ENCODE assay signal across 30 cellular contexts in the genomic region with DNA sequence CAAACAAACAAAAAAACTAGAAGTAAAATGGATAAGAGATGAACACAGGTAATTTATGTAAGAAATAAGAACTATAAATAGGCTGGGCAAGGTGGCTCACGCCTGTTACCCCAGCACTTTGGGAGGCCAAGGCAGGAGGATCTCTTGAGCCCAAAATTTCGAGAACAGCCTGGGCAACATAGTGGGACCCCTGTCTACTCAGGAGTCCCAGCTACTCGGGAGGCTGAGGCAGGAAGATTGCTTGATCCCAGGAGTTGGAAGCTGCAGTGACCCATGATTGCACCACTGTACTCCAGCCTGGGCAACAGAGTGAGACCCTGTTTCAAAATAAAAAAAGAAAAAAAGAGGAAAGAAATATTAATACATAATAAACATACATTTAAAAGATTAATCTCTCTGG. TPM values are rescaled to one million over a fixed set of nuclear protein-coding genes. Genes with fewer than 3 reads are reported as not detected.
"Had no signal": no experiment of that assay in that cellular context is flagged by ENCODE, and none has a peak within 500 bp of the region (broad histone marks: within the 10 kb centered on the region; RNA-seq: fewer than 3 reads in every experiment).

No MANE protein-coding gene starts in this region.

- H3K27ac Mint-ChIP-seq: activated CD4-positive, alpha-beta memory T cell treated with anti-CD3 and anti-CD28 coated beads, Interleukin-2, amount 10 ng/mL, durations not matched to agents 7 days and 5 days; activated CD4-positive, alpha-beta T cell treated with anti-CD3 and anti-CD28 coated beads, Interleukin-2, amount 10 ng/mL, durations not matched to agents 7 days and 5 days; activated naive CD8-positive, alpha-beta T cell; activated T-helper 2 cell treated with anti-CD3 and anti-CD28 coated beads, Interferon-gamma antibody, Interleukin-2, Interleukin-4, amounts not matched to agents 10 μg/mL and 5 μg/mL and 100 μg/mL, durations not matched to agents 14 hours and 24 hours and 36 hours; immature natural killer cell; naive thymus-derived CD8-positive, alpha-beta T cell; stimulated activated memory B cell treated with anti-CD40 and anti-IgM and Interleukin-4, amounts not matched to agents 10 μg/mL and 1 μg/mL and 100 μg/mL, for 72 hours; stimulated activated naive CD8-positive, alpha-beta T cell treated with anti-CD3 and anti-CD28 coated beads, Interleukin-15, amount 100 ng/mL, for 72 hours; T-helper 17 cell had no signal

- H3K4me3 ChIP-seq: coronary artery, dorsolateral prefrontal cortex, gastrocnemius medialis, ovary, sigmoid colon, vagina had no signal

- H3K4me3 Mint-ChIP-seq: activated CD4-positive, alpha-beta memory T cell treated with anti-CD3 and anti-CD28 coated beads, Interleukin-2, amount 10 ng/mL, durations not matched to agents 7 days and 5 days; activated CD4-positive, alpha-beta T cell treated with anti-CD3 and anti-CD28 coated beads, Interleukin-2, amount 10 ng/mL, durations not matched to agents 7 days and 5 days; activated naive CD8-positive, alpha-beta T cell; activated T-cell treated with anti-CD3 and anti-CD28 coated beads, Interleukin-2, amount 50 U/mL, for 4 hours; immature natural killer cell; naive thymus-derived CD8-positive, alpha-beta T cell; stimulated activated memory B cell treated with anti-CD40 and anti-IgM and Interleukin-4, amounts not matched to agents 10 μg/mL and 1 μg/mL and 100 μg/mL, for 72 hours; stimulated activated naive CD8-positive, alpha-beta T cell treated with anti-CD3 and anti-CD28 coated beads, Interleukin-15, amount 100 ng/mL, for 72 hours had no signal

- H3K27me3 Mint-ChIP-seq: activated naive CD8-positive, alpha-beta T cell; progenitor cell of endocrine pancreas had no signal

- H3K27me3 ChIP-seq: dorsolateral prefrontal cortex, gastrocnemius medialis, ovary, sigmoid colon, vagina had no signal

- H3K9me3 ChIP-seq: gastrocnemius medialis, neutrophil, ovary, sigmoid colon, vagina had no signal

- H3K4me1 Mint-ChIP-seq: activated CD4-positive, alpha-beta memory T cell treated with anti-CD3 and anti-CD28 coated beads, Interleukin-2, amount 10 ng/mL, durations not matched to agents 7 days and 5 days; activated CD4-positive, alpha-beta T cell treated with anti-CD3 and anti-CD28 coated beads, Interleukin-2, amount 10 ng/mL, durations not matched to agents 7 days and 5 days; immature natural killer cell; naive thymus-derived CD8-positive, alpha-beta T cell; stimulated activated memory B cell treated with anti-CD40 and anti-IgM and Interleukin-4, amounts not matched to agents 10 μg/mL and 1 μg/mL and 100 μg/mL, for 72 hours; stimulated activated naive CD8-positive, alpha-beta T cell treated with anti-CD3 and anti-CD28 coated beads, Interleukin-15, amount 100 ng/mL, for 72 hours had no signal

- H3K4me1 ChIP-seq: gastrocnemius medialis, sigmoid colon, vagina had no signal

- H3K36me3 ChIP-seq: gastrocnemius medialis, neutrophil, ovary, sigmoid colon, vagina had no signal

- H3K9me3 Mint-ChIP-seq: activated CD4-positive, alpha-beta memory T cell treated with anti-CD3 and anti-CD28 coated beads, Interleukin-2, amount 10 ng/mL, durations not matched to agents 7 days and 5 days; activated CD4-positive, alpha-beta T cell treated with anti-CD3 and anti-CD28 coated beads, Interleukin-2, amount 10 ng/mL, durations not matched to agents 7 days and 5 days; activated T-cell treated with anti-CD3 and anti-CD28 coated beads, Interleukin-2, amount 50 U/mL, for 4 hours; activated T-helper 2 cell treated with anti-CD3 and anti-CD28 coated beads, Interferon-gamma antibody, Interleukin-2, Interleukin-4, amounts not matched to agents 10 μg/mL and 5 μg/mL and 100 μg/mL, durations not matched to agents 14 hours and 24 hours and 36 hours; immature natural killer cell; naive thymus-derived CD8-positive, alpha-beta T cell; stimulated activated memory B cell treated with anti-CD40 and anti-IgM and Interleukin-4, amounts not matched to agents 10 μg/mL and 1 μg/mL and 100 μg/mL, for 72 hours; stimulated activated naive CD8-positive, alpha-beta T cell treated with anti-CD3 and anti-CD28 coated beads, Interleukin-15, amount 100 ng/mL, for 72 hours; type B pancreatic cell had no signal

- H3K27ac ChIP-seq: coronary artery, dorsolateral prefrontal cortex, gastrocnemius medialis, neutrophil, ovary, sigmoid colon, vagina had no signal

- H3K36me3 Mint-ChIP-seq: immature natural killer cell; naive thymus-derived CD8-positive, alpha-beta T cell; stimulated activated memory B cell treated with anti-CD40 and anti-IgM and Interleukin-4, amounts not matched to agents 10 μg/mL and 1 μg/mL and 100 μg/mL, for 72 hours; type B pancreatic cell had no signal

- ATAC-seq: activated T-cell treated with anti-CD3 and anti-CD28 coated beads, Interleukin-2, amount 50 U/mL, for 4 hours; gastrocnemius medialis; left colon; naive thymus-derived CD8-positive, alpha-beta T cell; stimulated activated memory B cell treated with anti-CD40 and anti-IgM and Interleukin-4, amounts not matched to agents 10 μg/mL and 1 μg/mL and 100 μg/mL, for 72 hours; stimulated activated naive CD8-positive, alpha-beta T cell treated with anti-CD3 and anti-CD28 coated beads, Interleukin-15, amount 100 ng/mL, for 72 hours; T-helper 17 cell had no signal

- DNase-seq: activated CD4-positive, alpha-beta memory T cell treated with anti-CD3 and anti-CD28 coated beads, Interleukin-2, amount 10 ng/mL, durations not matched to agents 7 days and 5 days; activated CD4-positive, alpha-beta T cell treated with anti-CD3 and anti-CD28 coated beads for 1 hour; activated CD4-positive, alpha-beta T cell treated with anti-CD3 and anti-CD28 coated beads, Interleukin-2, amount 10 ng/mL, durations not matched to agents 7 days and 5 days; activated T-cell treated with anti-CD3 and anti-CD28 coated beads, Interleukin-2, amount 50 U/mL, for 4 hours; anterior cingulate cortex; cerebellar nuclear complex; dorsolateral prefrontal cortex; effector memory CD4-positive, alpha-beta T cell; gastrocnemius medialis; glutamatergic neuron; immature natural killer cell; kidney; left colon; naive thymus-derived CD8-positive, alpha-beta T cell; ovary; sigmoid colon; stimulated activated CD4-positive, alpha-beta T cell treated with anti-CD3 and anti-CD28 coated beads, Interleukin-4, amount 100 ng/mL, for 24 hours; stimulated activated CD8-positive, alpha-beta memory T cell treated with anti-CD3 and anti-CD28 coated beads, Interleukin-4, amount 100 ng/mL, for 48 hours; stimulated activated naive CD8-positive, alpha-beta T cell treated with anti-CD3 and anti-CD28 coated beads, Interleukin-15, amount 100 ng/mL, for 72 hours; T-helper 17 cell had no signal

RNA-seq across cellular contexts. Expression of a gene that starts 22.8 kb away (rescaled TPM):
- total RNA-seq: activated CD4-positive, alpha-beta memory T cell treated with anti-CD3 and anti-CD28 coated beads, Interleukin-2, amount 10 ng/mL, durations not matched to agents 7 days and 5 days; activated CD4-positive, alpha-beta T cell treated with anti-CD3 and anti-CD28 coated beads, Interleukin-2, amount 10 ng/mL, durations not matched to agents 7 days and 5 days; activated T-helper 2 cell treated with anti-CD3 and anti-CD28 coated beads, Interferon-gamma antibody, Interleukin-2, Interleukin-4, amounts not matched to agents 10 μg/mL and 5 μg/mL and 100 μg/mL, durations not matched to agents 14 hours and 24 hours and 36 hours; dorsolateral prefrontal cortex; gastrocnemius medialis; kidney; left colon; lower leg skin; naive thymus-derived CD8-positive, alpha-beta T cell; sigmoid colon; T-helper 17 cell; vagina had no signal
- polyA plus RNA-seq: adipose tissue; immature natural killer cell; naive thymus-derived CD8-positive, alpha-beta T cell had no signal
